ENCODE assay signal across 1 cellular context in the genomic region with DNA sequence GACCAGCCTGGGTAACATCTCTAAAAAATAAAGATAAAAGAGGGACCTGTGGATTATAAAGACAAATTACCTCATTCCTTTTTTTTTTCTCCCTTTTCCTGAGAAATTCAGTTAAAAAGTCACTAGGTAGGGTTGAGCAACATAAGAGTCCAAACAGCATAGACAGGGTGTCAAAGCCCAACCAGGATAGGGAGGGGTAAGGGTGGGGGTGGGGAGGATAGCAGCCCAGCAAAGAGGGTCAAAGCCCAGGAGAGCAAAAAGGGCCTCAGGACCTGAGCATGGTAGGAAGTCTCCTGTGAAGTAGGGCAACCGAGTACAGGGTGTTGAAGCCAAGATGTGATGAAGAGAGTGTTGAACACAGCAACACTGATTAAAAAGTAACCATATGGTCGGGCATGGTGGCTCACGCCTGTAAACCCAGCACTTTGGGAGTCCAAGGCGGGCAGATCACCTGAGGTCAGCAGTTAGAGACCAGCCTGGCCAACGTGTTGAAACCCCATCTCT.
A peak's percentile ranks its signal among the peaks of the same experiment; 100 is the strongest.
TF ChIP-seq lines count a peak whose summit lies in the region.

No MANE protein-coding gene starts in this region.

TF ChIP-seq in HepG2, 621 proteins besides CTCF, POLR2A, EP300 and RAD21 (continued from another document and continues in another):
- TF ChIP-seq, protein P1, sequence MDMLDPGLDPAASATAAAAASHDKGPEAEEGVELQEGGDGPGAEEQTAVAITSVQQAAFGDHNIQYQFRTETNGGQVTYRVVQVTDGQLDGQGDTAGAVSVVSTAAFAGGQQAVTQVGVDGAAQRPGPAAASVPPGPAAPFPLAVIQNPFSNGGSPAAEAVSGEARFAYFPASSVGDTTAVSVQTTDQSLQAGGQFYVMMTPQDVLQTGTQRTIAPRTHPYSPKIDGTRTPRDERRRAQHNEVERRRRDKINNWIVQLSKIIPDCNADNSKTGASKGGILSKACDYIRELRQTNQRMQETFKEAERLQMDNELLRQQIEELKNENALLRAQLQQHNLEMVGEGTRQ (IDR thresholded peaks at IDR 0.05; ENCODE audit: low read depth, low read length), result no peak
- TF ChIP-seq, protein P1 (CRISPR knock-in tag; IDR thresholded peaks at IDR 0.05; ENCODE audit: borderline replicate concordance), result no peak
- TF ChIP-seq KAT7 (CRISPR knock-in tag; IDR thresholded peaks at IDR 0.05; ENCODE audit: borderline replicate concordance) (no peak), XRCC5 (optimal IDR thresholded peaks at IDR 0.05; ENCODE audit: low read length) (no peak), ZNF234 (CRISPR knock-in tag; conservative IDR thresholded peaks at IDR 0.05) (no peak), FLYWCH1 (CRISPR knock-in tag; IDR thresholded peaks at IDR 0.05) (no peak), SIX4 (CRISPR knock-in tag; IDR thresholded peaks at IDR 0.05) (no peak), RBM22 (optimal IDR thresholded peaks at IDR 0.05; ENCODE audit: low read length) (no peak), ZNF569 (CRISPR knock-in tag; IDR thresholded peaks at IDR 0.05; ENCODE audit: borderline replicate concordance) (no peak), PPARG (CRISPR knock-in tag; conservative IDR thresholded peaks at IDR 0.05) (no peak), SMARCE1 (IDR thresholded peaks at IDR 0.05; ENCODE audit: borderline replicate concordance) (no peak), SMYD3 (CRISPR knock-in tag; IDR thresholded peaks at IDR 0.05) (no peak), NFYC (CRISPR knock-in tag; IDR thresholded peaks at IDR 0.05) (no peak), EHMT2 (IDR thresholded peaks at IDR 0.05; ENCODE audit: borderline replicate concordance, low read depth, low read length) (no peak; the same call in 1 of the 2 replicates), MYNN (CRISPR knock-in tag; IDR thresholded peaks at IDR 0.05; ENCODE audit: low read depth) (no peak), GABPB1 (CRISPR knock-in tag; IDR thresholded peaks at IDR 0.05) (no peak), ZNF660 (CRISPR knock-in tag; IDR thresholded peaks at IDR 0.05; ENCODE audit: borderline replicate concordance, low read depth) (no peak), ASH2L (IDR thresholded peaks at IDR 0.05; ENCODE audit: insufficient read length, low read depth, low read length) (peak; percentile 44), ZNF549 (CRISPR knock-in tag; IDR thresholded peaks at IDR 0.05) (no peak), TOE1 (CRISPR knock-in tag; IDR thresholded peaks at IDR 0.05) (no peak), RNF2 (conservative IDR thresholded peaks at IDR 0.05; ENCODE audit: low read depth) (no peak), FIP1L1 (IDR thresholded peaks at IDR 0.05; ENCODE audit: borderline replicate concordance, insufficient read depth, low read depth, low read length) (no peak), ZNF850 (CRISPR knock-in tag; conservative IDR thresholded peaks at IDR 0.05) (no peak), PHF21A (CRISPR knock-in tag; IDR thresholded peaks at IDR 0.05) (peak; percentile 55; the same call in 1 of the 2 replicates), ATF7-NPFF (CRISPR knock-in tag; IDR thresholded peaks at IDR 0.05; ENCODE audit: low read depth) (no peak), SP4 (CRISPR knock-in tag; IDR thresholded peaks at IDR 0.05) (no peak), ZNF607 (CRISPR knock-in tag; IDR thresholded peaks at IDR 0.05; ENCODE audit: borderline replicate concordance) (no peak), ZNF674 (CRISPR knock-in tag; IDR thresholded peaks at IDR 0.05; ENCODE audit: low read depth) (no peak), XBP1 (CRISPR knock-in tag; IDR thresholded peaks at IDR 0.05) (no peak), ZNF619 (CRISPR knock-in tag; IDR thresholded peaks at IDR 0.05) (no peak), ZBTB8A (CRISPR knock-in tag; IDR thresholded peaks at IDR 0.05; ENCODE audit: borderline replicate concordance, low read depth) (no peak), FOXK2 (IDR thresholded peaks at IDR 0.05) (no peak), IKZF1 (IDR thresholded peaks at IDR 0.05) (no peak), ZEB1 (IDR thresholded peaks at IDR 0.05; ENCODE audit: insufficient replicate concordance, low read depth) (peak; percentile 37), RFXAP (CRISPR knock-in tag; IDR thresholded peaks at IDR 0.05; ENCODE audit: borderline replicate concordance) (no peak; the same call in 1 of the 2 replicates)
- TF ChIP-seq, protein P2, sequence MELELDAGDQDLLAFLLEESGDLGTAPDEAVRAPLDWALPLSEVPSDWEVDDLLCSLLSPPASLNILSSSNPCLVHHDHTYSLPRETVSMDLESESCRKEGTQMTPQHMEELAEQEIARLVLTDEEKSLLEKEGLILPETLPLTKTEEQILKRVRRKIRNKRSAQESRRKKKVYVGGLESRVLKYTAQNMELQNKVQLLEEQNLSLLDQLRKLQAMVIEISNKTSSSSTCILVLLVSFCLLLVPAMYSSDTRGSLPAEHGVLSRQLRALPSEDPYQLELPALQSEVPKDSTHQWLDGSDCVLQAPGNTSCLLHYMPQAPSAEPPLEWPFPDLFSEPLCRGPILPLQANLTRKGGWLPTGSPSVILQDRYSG (CRISPR knock-in tag; IDR thresholded peaks at IDR 0.05), result no peak
- TF ChIP-seq, protein P3, sequence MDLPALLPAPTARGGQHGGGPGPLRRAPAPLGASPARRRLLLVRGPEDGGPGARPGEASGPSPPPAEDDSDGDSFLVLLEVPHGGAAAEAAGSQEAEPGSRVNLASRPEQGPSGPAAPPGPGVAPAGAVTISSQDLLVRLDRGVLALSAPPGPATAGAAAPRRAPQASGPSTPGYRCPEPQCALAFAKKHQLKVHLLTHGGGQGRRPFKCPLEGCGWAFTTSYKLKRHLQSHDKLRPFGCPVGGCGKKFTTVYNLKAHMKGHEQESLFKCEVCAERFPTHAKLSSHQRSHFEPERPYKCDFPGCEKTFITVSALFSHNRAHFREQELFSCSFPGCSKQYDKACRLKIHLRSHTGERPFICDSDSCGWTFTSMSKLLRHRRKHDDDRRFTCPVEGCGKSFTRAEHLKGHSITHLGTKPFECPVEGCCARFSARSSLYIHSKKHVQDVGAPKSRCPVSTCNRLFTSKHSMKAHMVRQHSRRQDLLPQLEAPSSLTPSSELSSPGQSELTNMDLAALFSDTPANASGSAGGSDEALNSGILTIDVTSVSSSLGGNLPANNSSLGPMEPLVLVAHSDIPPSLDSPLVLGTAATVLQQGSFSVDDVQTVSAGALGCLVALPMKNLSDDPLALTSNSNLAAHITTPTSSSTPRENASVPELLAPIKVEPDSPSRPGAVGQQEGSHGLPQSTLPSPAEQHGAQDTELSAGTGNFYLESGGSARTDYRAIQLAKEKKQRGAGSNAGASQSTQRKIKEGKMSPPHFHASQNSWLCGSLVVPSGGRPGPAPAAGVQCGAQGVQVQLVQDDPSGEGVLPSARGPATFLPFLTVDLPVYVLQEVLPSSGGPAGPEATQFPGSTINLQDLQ (CRISPR knock-in tag; IDR thresholded peaks at IDR 0.05), result no peak
- TF ChIP-seq, protein P4, sequence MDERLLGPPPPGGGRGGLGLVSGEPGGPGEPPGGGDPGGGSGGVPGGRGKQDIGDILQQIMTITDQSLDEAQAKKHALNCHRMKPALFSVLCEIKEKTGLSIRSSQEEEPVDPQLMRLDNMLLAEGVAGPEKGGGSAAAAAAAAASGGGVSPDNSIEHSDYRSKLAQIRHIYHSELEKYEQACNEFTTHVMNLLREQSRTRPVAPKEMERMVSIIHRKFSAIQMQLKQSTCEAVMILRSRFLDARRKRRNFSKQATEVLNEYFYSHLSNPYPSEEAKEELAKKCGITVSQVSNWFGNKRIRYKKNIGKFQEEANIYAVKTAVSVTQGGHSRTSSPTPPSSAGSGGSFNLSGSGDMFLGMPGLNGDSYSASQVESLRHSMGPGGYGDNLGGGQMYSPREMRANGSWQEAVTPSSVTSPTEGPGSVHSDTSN (CRISPR knock-in tag; IDR thresholded peaks at IDR 0.05), result no peak
- TF ChIP-seq, protein P5, sequence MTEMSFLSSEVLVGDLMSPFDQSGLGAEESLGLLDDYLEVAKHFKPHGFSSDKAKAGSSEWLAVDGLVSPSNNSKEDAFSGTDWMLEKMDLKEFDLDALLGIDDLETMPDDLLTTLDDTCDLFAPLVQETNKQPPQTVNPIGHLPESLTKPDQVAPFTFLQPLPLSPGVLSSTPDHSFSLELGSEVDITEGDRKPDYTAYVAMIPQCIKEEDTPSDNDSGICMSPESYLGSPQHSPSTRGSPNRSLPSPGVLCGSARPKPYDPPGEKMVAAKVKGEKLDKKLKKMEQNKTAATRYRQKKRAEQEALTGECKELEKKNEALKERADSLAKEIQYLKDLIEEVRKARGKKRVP (CRISPR knock-in tag; IDR thresholded peaks at IDR 0.05), result no peak
- TF ChIP-seq, protein P6, sequence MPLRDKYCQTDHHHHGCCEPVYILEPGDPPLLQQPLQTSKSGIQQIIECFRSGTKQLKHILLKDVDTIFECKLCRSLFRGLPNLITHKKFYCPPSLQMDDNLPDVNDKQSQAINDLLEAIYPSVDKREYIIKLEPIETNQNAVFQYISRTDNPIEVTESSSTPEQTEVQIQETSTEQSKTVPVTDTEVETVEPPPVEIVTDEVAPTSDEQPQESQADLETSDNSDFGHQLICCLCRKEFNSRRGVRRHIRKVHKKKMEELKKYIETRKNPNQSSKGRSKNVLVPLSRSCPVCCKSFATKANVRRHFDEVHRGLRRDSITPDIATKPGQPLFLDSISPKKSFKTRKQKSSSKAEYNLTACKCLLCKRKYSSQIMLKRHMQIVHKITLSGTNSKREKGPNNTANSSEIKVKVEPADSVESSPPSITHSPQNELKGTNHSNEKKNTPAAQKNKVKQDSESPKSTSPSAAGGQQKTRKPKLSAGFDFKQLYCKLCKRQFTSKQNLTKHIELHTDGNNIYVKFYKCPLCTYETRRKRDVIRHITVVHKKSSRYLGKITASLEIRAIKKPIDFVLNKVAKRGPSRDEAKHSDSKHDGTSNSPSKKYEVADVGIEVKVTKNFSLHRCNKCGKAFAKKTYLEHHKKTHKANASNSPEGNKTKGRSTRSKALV (CRISPR knock-in tag; IDR thresholded peaks at IDR 0.05), result no peak
- TF ChIP-seq, protein P7, sequence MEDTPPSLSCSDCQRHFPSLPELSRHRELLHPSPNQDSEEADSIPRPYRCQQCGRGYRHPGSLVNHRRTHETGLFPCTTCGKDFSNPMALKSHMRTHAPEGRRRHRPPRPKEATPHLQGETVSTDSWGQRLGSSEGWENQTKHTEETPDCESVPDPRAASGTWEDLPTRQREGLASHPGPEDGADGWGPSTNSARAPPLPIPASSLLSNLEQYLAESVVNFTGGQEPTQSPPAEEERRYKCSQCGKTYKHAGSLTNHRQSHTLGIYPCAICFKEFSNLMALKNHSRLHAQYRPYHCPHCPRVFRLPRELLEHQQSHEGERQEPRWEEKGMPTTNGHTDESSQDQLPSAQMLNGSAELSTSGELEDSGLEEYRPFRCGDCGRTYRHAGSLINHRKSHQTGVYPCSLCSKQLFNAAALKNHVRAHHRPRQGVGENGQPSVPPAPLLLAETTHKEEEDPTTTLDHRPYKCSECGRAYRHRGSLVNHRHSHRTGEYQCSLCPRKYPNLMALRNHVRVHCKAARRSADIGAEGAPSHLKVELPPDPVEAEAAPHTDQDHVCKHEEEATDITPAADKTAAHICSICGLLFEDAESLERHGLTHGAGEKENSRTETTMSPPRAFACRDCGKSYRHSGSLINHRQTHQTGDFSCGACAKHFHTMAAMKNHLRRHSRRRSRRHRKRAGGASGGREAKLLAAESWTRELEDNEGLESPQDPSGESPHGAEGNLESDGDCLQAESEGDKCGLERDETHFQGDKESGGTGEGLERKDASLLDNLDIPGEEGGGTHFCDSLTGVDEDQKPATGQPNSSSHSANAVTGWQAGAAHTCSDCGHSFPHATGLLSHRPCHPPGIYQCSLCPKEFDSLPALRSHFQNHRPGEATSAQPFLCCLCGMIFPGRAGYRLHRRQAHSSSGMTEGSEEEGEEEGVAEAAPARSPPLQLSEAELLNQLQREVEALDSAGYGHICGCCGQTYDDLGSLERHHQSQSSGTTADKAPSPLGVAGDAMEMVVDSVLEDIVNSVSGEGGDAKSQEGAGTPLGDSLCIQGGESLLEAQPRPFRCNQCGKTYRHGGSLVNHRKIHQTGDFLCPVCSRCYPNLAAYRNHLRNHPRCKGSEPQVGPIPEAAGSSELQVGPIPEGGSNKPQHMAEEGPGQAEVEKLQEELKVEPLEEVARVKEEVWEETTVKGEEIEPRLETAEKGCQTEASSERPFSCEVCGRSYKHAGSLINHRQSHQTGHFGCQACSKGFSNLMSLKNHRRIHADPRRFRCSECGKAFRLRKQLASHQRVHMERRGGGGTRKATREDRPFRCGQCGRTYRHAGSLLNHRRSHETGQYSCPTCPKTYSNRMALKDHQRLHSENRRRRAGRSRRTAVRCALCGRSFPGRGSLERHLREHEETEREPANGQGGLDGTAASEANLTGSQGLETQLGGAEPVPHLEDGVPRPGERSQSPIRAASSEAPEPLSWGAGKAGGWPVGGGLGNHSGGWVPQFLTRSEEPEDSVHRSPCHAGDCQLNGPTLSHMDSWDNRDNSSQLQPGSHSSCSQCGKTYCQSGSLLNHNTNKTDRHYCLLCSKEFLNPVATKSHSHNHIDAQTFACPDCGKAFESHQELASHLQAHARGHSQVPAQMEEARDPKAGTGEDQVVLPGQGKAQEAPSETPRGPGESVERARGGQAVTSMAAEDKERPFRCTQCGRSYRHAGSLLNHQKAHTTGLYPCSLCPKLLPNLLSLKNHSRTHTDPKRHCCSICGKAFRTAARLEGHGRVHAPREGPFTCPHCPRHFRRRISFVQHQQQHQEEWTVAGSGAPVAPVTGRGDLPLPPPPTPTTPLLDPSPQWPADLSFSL (CRISPR knock-in tag; IDR thresholded peaks at IDR 0.05), result no peak
- TF ChIP-seq, protein P8, sequence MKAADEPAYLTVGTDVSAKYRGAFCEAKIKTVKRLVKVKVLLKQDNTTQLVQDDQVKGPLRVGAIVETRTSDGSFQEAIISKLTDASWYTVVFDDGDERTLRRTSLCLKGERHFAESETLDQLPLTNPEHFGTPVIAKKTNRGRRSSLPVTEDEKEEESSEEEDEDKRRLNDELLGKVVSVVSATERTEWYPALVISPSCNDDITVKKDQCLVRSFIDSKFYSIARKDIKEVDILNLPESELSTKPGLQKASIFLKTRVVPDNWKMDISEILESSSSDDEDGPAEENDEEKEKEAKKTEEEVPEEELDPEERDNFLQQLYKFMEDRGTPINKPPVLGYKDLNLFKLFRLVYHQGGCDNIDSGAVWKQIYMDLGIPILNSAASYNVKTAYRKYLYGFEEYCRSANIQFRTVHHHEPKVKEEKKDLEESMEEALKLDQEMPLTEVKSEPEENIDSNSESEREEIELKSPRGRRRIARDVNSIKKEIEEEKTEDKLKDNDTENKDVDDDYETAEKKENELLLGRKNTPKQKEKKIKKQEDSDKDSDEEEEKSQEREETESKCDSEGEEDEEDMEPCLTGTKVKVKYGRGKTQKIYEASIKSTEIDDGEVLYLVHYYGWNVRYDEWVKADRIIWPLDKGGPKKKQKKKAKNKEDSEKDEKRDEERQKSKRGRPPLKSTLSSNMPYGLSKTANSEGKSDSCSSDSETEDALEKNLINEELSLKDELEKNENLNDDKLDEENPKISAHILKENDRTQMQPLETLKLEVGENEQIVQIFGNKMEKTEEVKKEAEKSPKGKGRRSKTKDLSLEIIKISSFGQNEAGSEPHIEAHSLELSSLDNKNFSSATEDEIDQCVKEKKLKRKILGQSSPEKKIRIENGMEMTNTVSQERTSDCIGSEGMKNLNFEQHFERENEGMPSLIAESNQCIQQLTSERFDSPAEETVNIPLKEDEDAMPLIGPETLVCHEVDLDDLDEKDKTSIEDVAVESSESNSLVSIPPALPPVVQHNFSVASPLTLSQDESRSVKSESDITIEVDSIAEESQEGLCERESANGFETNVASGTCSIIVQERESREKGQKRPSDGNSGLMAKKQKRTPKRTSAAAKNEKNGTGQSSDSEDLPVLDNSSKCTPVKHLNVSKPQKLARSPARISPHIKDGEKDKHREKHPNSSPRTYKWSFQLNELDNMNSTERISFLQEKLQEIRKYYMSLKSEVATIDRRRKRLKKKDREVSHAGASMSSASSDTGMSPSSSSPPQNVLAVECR (CRISPR knock-in tag; IDR thresholded peaks at IDR 0.05; ENCODE audit: borderline replicate concordance), result no peak
